ENCODE assay signal across 2 cellular contexts in genomic region chr7:44107961-44108767, GRCh38.
TF ChIP-seq lines count a peak whose summit lies in the region.

No MANE protein-coding gene starts in this region.

TF ChIP-seq in SK-N-SH, 30 proteins besides CTCF, POLR2A, EP300 and RAD21 (continued from another document):
- no peak for TF ChIP-seq TAF1 (IDR thresholded peaks at IDR 0.05; ENCODE audit: borderline replicate concordance, low read depth, low read length)
- TF ChIP-seq MEF2A (IDR thresholded peaks at IDR 0.05; ENCODE audit: borderline replicate concordance, low read depth): no peak

TF ChIP-seq in SK-N-SH treated with all-trans-retinoic acid at 6 μM for 48 hours, 23 proteins besides CTCF, POLR2A, EP300 and RAD21 (continued from another document):
- TF ChIP-seq, protein P1, sequence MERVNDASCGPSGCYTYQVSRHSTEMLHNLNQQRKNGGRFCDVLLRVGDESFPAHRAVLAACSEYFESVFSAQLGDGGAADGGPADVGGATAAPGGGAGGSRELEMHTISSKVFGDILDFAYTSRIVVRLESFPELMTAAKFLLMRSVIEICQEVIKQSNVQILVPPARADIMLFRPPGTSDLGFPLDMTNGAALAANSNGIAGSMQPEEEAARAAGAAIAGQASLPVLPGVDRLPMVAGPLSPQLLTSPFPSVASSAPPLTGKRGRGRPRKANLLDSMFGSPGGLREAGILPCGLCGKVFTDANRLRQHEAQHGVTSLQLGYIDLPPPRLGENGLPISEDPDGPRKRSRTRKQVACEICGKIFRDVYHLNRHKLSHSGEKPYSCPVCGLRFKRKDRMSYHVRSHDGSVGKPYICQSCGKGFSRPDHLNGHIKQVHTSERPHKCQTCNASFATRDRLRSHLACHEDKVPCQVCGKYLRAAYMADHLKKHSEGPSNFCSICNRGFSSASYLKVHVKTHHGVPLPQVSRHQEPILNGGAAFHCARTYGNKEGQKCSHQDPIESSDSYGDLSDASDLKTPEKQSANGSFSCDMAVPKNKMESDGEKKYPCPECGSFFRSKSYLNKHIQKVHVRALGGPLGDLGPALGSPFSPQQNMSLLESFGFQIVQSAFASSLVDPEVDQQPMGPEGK (CRISPR knock-in tag; IDR thresholded peaks at IDR 0.05; ENCODE audit: borderline replicate concordance): no peak
